21 cellular contexts compared by ENCODE assay signal in the genomic region with DNA sequence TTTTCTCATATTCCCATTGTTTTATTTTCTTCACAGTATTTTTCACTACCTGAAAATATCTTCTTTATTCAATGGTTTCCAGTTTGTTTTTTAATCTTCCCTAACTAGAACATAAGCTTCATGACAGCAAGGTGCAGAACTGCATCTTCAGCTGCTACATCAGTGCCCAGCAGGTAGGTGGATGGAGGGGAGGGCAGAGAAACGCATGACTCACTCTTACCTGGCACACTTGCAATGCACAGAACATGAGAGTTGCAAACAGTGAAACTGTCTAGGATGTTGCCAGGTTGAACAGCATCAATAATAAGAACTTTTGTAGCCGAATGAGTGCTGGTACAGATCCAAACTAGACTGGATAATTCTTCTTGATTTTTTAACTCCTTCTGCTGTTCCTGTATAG.
DNase-seq lines count a peak whose midpoint lies in the region; FAIRE-seq and TF ChIP-seq lines count a peak whose summit lies in the region.
"Had no signal": no experiment of that assay in that cellular context is flagged by ENCODE, and none has a peak within 500 bp of the region (broad histone marks: within the 10 kb centered on the region; RNA-seq: fewer than 3 reads in every experiment).

No MANE protein-coding gene starts in this region.

- H3K9me3 ChIP-seq in breast epithelium = no peaks in the 10 kb centered on the region
- no peaks in the 10 kb centered on the region for H3K9me3 ChIP-seq in spleen

- intact Hi-C loops in MCF 10A (cut with micrococcal nuclease) = no loop called here
- intact Hi-C loops in breast epithelium (cut with DNase I; ENCODE audit: low total_unique reads) = no loop called here
- intact Hi-C loops in head of caudate nucleus (cut with DNase I) = no loop called here
- intact Hi-C loops in spleen (cut with DNase I; ENCODE audit: low total_unique reads) = no loop called here

- no peak for TF ChIP-seq CTCF in MCF 10A (IDR thresholded peaks at IDR 0.05; ENCODE audit: unreplicated experiment)
- no peak for TF ChIP-seq CTCF in breast epithelium (IDR thresholded peaks at IDR 0.05)
- TF ChIP-seq CTCF in bronchial epithelial cell (IDR thresholded peaks at IDR 0.05; ENCODE audit: insufficient read depth, low read length, severe bottlenecking) = no peak
- no peak for TF ChIP-seq CTCF in spleen (IDR thresholded peaks at IDR 0.05 in 8 of 11, conservative IDR thresholded peaks at IDR 0.05 in 3 of 11)

- POLR2A ChIA-PET in MCF 10A (lab: Yijun Ruan, JAX) = interaction anchor here (0.7 kb wide), 1 partner anchor 145 kb away, joined by 3 read pairs; no protein-coding TSS in a partner anchor

- H3K4me1 ChIP-seq in breast epithelium = no peaks in the 10 kb centered on the region
- H3K4me1 ChIP-seq in spleen = no peaks in the 10 kb centered on the region

- no TSS peak for BruUV-seq in MCF 10A (replicated peaks; lab: Mats Ljungman, UMichigan)

- H3K4me1 Mint-ChIP-seq in MCF 10A (ENCODE audit: insufficient read depth, unreplicated experiment) = no peaks in the 10 kb centered on the region
- H3K4me1 Mint-ChIP-seq: CD8-positive, alpha-beta memory T cell had no signal

- H3K4me3 ChIP-seq in breast epithelium (no peak overlapping the region), bronchial epithelial cell (ENCODE audit: low read depth, low read length) (no peak overlapping the region), spleen (no peak overlapping the region)

- no peak overlapping the region for H3K4me3 Mint-ChIP-seq in MCF 10A (ENCODE audit: unreplicated experiment)
- H3K4me3 Mint-ChIP-seq: CD8-positive, alpha-beta memory T cell had no signal

- H3K36me3 ChIP-seq in breast epithelium = peaks cover 11% of the 10 kb centered on the region
- peaks cover 20% of the 10 kb centered on the region for H3K36me3 ChIP-seq in bronchial epithelial cell (ENCODE audit: control insufficient read depth, insufficient read depth, low read length)
- peaks cover 8 to 100% (median 91%) of the 10 kb centered on the region in 6 donors for H3K36me3 ChIP-seq in spleen

- H3K9me3 Mint-ChIP-seq in MCF 10A (ENCODE audit: unreplicated experiment) = no peaks in the 10 kb centered on the region
- H3K9me3 Mint-ChIP-seq: CD8-positive, alpha-beta memory T cell had no signal

- H3K27me3 ChIP-seq in breast epithelium = no peaks in the 10 kb centered on the region
- H3K27me3 ChIP-seq in bronchial epithelial cell (ENCODE audit: control insufficient read depth, insufficient read depth, low read length) = no peaks in the 10 kb centered on the region
- no peaks in the 10 kb centered on the region for H3K27me3 ChIP-seq in spleen (replicated peaks in 1 of 7)

- 70 to 92% (median 90%) methylated on average over 2 of the region's 2 CpGs for WGBS in spleen, 5 donors

- TF ChIP-seq POLR2A in breast epithelium (IDR thresholded peaks at IDR 0.05) = no peak
- TF ChIP-seq POLR2A in spleen (IDR thresholded peaks at IDR 0.05) = no peak

- H3K36me3 Mint-ChIP-seq in MCF 10A (ENCODE audit: insufficient read depth, unreplicated experiment) = peaks cover 100% of the 10 kb centered on the region

- no peak for FAIRE-seq in bronchial epithelial cell (lab: Jason Lieb, UNC)
- FAIRE-seq: GM18507, H1 had no signal

- CTCF ChIA-PET in MCF 10A (lab: Yijun Ruan, JAX) = no interaction called here

- H3K27ac ChIP-seq in breast epithelium (no peak overlapping the region), spleen (no peak overlapping the region)
- H3K27ac ChIP-seq: C4-2B had no signal

- DNase-seq in MCF 10A (ENCODE audit: unreplicated experiment) (peak; percentile 44), breast epithelium (ENCODE audit: low spot score in 2 of 2) (no peak), bronchial epithelial cell (ENCODE audit: low read depth) (peak; percentile 63), head of caudate nucleus (peak in 34 of 42 donors; percentile 13 to 82 (median 44)), spleen (no peak), hypothalamus (lab: John Stamatoyannopoulos, UW) (no peak), NCI-H2227 treated with DMSO at 0.1 percent for 48 hours (lab: John Stamatoyannopoulos, UW) (no peak)
- DNase-seq: Calu3; CD8-positive, alpha-beta memory T cell; DMS153; GDM1; Kasumi-1; MM.1S; NCI-H1048; NCI-H1417 treated with DMSO at 0.1 percent for 48 hours; NCI-H187; NCI-H446 treated with DMSO at 0.1 percent for 48 hours; NCI-H69 had no signal

- H3K27ac Mint-ChIP-seq in MCF 10A (ENCODE audit: low read depth, unreplicated experiment) = peak overlapping the region; percentile 54

- no peaks in the 10 kb centered on the region for H3K27me3 Mint-ChIP-seq in MCF 10A (ENCODE audit: insufficient read depth, unreplicated experiment)
- H3K27me3 Mint-ChIP-seq: CD8-positive, alpha-beta memory T cell had no signal

Comparison
In these comparisons a context has a peak if more than half of its experiments do, and no peak if none do; other contexts are left out.
1. DNase-seq: peak in MCF 10A (single experiment), bronchial epithelial cell (single experiment) and head of caudate nucleus (34 of 42); none in breast epithelium (0 of 2), spleen (single experiment), hypothalamus (0 of 51) and NCI-H2227 treated with DMSO at 0.1 percent for 48 hours (single experiment).